ENCODE assay signal across 10 cellular contexts in the genomic region with DNA sequence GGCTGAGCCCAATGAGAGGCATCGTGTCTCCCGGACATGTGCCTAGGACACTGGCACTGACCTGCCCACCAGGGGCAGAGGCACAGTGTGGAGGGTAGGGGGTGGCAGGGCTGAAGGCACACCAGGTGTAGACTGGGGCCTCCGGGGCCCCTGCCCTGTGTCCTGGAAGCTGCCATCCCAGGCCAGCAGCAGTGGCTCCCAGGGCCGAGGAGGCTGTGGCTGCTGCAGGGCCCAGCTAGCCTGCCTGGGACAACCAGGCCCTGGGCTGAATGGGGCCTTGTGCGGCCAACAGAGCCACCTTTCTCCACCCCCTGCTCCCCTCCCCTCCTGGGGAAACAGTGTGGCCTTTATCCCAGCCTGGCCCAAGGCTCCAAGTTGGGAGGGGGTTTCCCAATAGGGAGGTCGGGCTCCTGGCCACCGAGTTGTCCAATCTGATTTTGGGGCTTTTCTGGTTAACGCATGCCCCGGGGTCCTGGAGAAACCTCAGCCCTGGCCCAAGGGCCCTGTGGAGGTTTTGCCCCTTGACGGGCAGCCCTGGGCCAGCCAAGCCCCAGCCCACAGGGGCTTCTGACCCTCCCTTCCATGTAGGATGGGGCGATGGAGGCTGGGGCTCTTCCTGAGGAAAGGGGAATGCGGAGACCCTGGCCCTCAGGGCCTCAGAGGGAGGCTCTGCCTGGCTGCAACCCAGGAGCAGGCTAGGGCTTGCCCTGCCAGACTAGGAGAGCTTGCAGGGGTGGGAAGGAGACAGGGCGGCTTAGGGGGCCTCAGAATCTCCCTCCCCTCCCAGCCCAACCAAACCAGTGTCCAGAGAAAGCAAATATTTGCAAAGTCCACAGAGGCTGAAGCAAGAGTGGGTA. TPM values are rescaled to one million over a fixed set of nuclear protein-coding genes. Genes with fewer than 3 reads are reported as not detected.
DNase-seq lines count a peak whose midpoint lies in the region; ATAC-seq, FAIRE-seq and TF ChIP-seq lines count a peak whose summit lies in the region.
"Had no signal": no experiment of that assay in that cellular context is flagged by ENCODE, and none has a peak within 500 bp of the region (broad histone marks: within the 10 kb centered on the region; RNA-seq: fewer than 3 reads in every experiment).

No MANE protein-coding gene starts in this region.

- no peak overlapping the region for H3K27ac Mint-ChIP-seq in stimulated activated effector memory CD8-positive, alpha-beta T cell treated with anti-CD3 and anti-CD28 coated beads, Interleukin-12 subunit alpha, Interleukin-12 subunit beta, amount 100 ng/mL, for 72 hours

- intact Hi-C loops in left ventricle myocardium inferior (cut with micrococcal nuclease): loop anchor here (10.0 kb wide), 1 partner anchor 63 kb away; no protein-coding TSS in a partner anchor

- TF ChIP-seq CTCF in A549 (IDR thresholded peaks at IDR 0.05) (no peak), left ventricle myocardium inferior (IDR thresholded peaks at IDR 0.05; ENCODE audit: borderline replicate concordance) (no peak)

- H3K4me3 Mint-ChIP-seq in stimulated activated effector memory CD8-positive, alpha-beta T cell treated with anti-CD3 and anti-CD28 coated beads, Interleukin-12 subunit alpha, Interleukin-12 subunit beta, amount 100 ng/mL, for 72 hours: no peak overlapping the region

- no peak for TF ChIP-seq EP300 in A549 (IDR thresholded peaks at IDR 0.05)

- H3K4me1 ChIP-seq in A549: peaks cover 59% of the 10 kb centered on the region
- H3K4me1 ChIP-seq in left ventricle myocardium inferior: peaks cover 86% of the 10 kb centered on the region

- H3K36me3 ChIP-seq in left ventricle myocardium inferior: peaks cover 33% of the 10 kb centered on the region

- no peaks in the 10 kb centered on the region for H3K36me3 Mint-ChIP-seq in stimulated activated effector memory CD8-positive, alpha-beta T cell treated with anti-CD3 and anti-CD28 coated beads, Interleukin-12 subunit alpha, Interleukin-12 subunit beta, amount 100 ng/mL, for 72 hours

- H3K4me3 ChIP-seq in A549: no peak overlapping the region
- peak overlapping the region; percentile 87 for H3K4me3 ChIP-seq in left ventricle myocardium inferior
- H3K4me3 ChIP-seq: mucosa of descending colon had no signal

- peak in 1 of 2 experiments; percentile 27; a peak in 3 of 6 replicates for ATAC-seq in A549
- no peak for ATAC-seq in stimulated activated effector memory CD8-positive, alpha-beta T cell treated with anti-CD3 and anti-CD28 coated beads, Interleukin-12 subunit alpha, Interleukin-12 subunit beta, amount 100 ng/mL, for 72 hours
- ATAC-seq: mucosa of descending colon had no signal

- no peak for TF ChIP-seq RAD21 in A549 (conservative IDR thresholded peaks at IDR 0.05 in 1 of 2, IDR thresholded peaks at IDR 0.05 in 1 of 2)

- no peaks in the 10 kb centered on the region for H3K9me3 Mint-ChIP-seq in stimulated activated effector memory CD8-positive, alpha-beta T cell treated with anti-CD3 and anti-CD28 coated beads, Interleukin-12 subunit alpha, Interleukin-12 subunit beta, amount 100 ng/mL, for 72 hours

- CTCF ChIA-PET in A549 (lab: Yijun Ruan, JAX): interaction anchor here (0.6 to 23.4 kb wide), 9 partner anchors 11 to 90 kb away, joined by 3 to 463 read pairs (median 5); no protein-coding TSS in a partner anchor

- no peaks in the 10 kb centered on the region for H3K9me3 ChIP-seq in A549
- no peaks in the 10 kb centered on the region for H3K9me3 ChIP-seq in left ventricle myocardium inferior (replicated peaks)
- H3K9me3 ChIP-seq: mucosa of descending colon had no signal

- WGBS in A549 (ENCODE audit: missing lambda C conversion rate): 81% methylated on average over 12 of the region's 13 CpGs

- no peak for FAIRE-seq in A549 (lab: Jason Lieb, UNC)

- POLR2A ChIA-PET in A549 (lab: Yijun Ruan, JAX): interaction anchor here (0.8 to 1.1 kb wide), 2 partner anchors 65 to 80 kb away, joined by 3 to 6 read pairs; no protein-coding TSS in a partner anchor

- no peak for TF ChIP-seq POLR2A in A549 (IDR thresholded peaks at IDR 0.05; ENCODE audit: low read length)

- H3K27ac ChIP-seq in A549: peak overlapping the region; percentile 61 to 97
- peak overlapping the region; percentile 96 for H3K27ac ChIP-seq in angular gyrus (ENCODE audit: low read depth, low read length)
- peak overlapping the region; percentile 93 for H3K27ac ChIP-seq in left ventricle myocardium inferior (replicated peaks)

- peaks cover 19% of the 10 kb centered on the region for H3K4me1 Mint-ChIP-seq in stimulated activated effector memory CD8-positive, alpha-beta T cell treated with anti-CD3 and anti-CD28 coated beads, Interleukin-12 subunit alpha, Interleukin-12 subunit beta, amount 100 ng/mL, for 72 hours

- H3K27me3 ChIP-seq in left ventricle myocardium inferior (ENCODE audit: low read depth): no peaks in the 10 kb centered on the region

- peak overlapping the region; percentile 51 for H3K4me2 ChIP-seq in A549

- DNase-seq in A549 (ENCODE audit: low read depth in 1 of 2, low spot score in 1 of 2): no peak
- peak; percentile 18 for DNase-seq in left ventricle myocardium inferior
- peak; percentile 96 for DNase-seq in pons (ENCODE audit: low spot score)
- DNase-seq in HT-29 (ENCODE audit: low spot score): no peak
- DNase-seq in OCI-M2 (lab: John Stamatoyannopoulos, UW; ENCODE audit: unreplicated experiment): no peak
- DNase-seq in activated CD8-positive, alpha-beta memory T cell treated with anti-CD3 and anti-CD28 coated beads for 24 hours: no peak
- no peak for DNase-seq in stimulated activated effector memory CD8-positive, alpha-beta T cell treated with anti-CD3 and anti-CD28 coated beads, Interleukin-12 subunit alpha, Interleukin-12 subunit beta, amount 100 ng/mL, for 72 hours (ENCODE audit: low spot score in 2 of 2)
- DNase-seq: NCI-H146 had no signal

TF ChIP-seq in A549, 52 proteins besides CTCF, POLR2A, EP300 and RAD21:
- TF ChIP-seq CBX8 (IDR thresholded peaks at IDR 0.05): no peak
- no peak for TF ChIP-seq POLR2AphosphoS2 (conservative IDR thresholded peaks at IDR 0.05; ENCODE audit: low read length)
- TF ChIP-seq SREBF2 (IDR thresholded peaks at IDR 0.05): no peak
- TF ChIP-seq EHF (CRISPR knock-in tag; IDR thresholded peaks at IDR 0.05): no peak
- TF ChIP-seq HOXA7 (CRISPR knock-in tag; IDR thresholded peaks at IDR 0.05): no peak
- no peak for TF ChIP-seq RFX5 (IDR thresholded peaks at IDR 0.05)
- no peak for TF ChIP-seq FOSB (CRISPR knock-in tag; IDR thresholded peaks at IDR 0.05)
- TF ChIP-seq, protein P1, sequence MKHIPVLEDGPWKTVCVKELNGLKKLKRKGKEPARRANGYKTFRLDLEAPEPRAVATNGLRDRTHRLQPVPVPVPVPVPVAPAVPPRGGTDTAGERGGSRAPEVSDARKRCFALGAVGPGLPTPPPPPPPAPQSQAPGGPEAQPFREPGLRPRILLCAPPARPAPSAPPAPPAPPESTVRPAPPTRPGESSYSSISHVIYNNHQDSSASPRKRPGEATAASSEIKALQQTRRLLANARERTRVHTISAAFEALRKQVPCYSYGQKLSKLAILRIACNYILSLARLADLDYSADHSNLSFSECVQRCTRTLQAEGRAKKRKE (CRISPR knock-in tag; IDR thresholded peaks at IDR 0.05; ENCODE audit: low read depth): no peak
- TF ChIP-seq KDM5A (IDR thresholded peaks at IDR 0.05): no peak
- no peak for TF ChIP-seq NFE2L2 (conservative IDR thresholded peaks at IDR 0.05; ENCODE audit: low read length)

RNA-seq across cellular contexts. Expression of a gene that starts 4.2 kb away (rescaled TPM):
- 10.8 and 13.1 TPM in 2 replicates for polyA plus RNA-seq in A549 (2011; rRNA removed)
- 52.8 and 65.7 TPM in 2 replicates for polyA plus RNA-seq in A549 (2012; cell fraction: cytosol; rRNA removed)
- polyA plus RNA-seq in A549 (2012; cell fraction: nucleus; rRNA removed): 97.7 and 160 TPM in 2 replicates
- polyA plus RNA-seq in A549 (2017; fragmentation: RNase III; extraction: RNeasy Plus Mini Kit Qiagen cat#74134 plus additional on column Dnase treatment): 27.1 to 37.4 TPM (median 33.5 TPM) in 3 replicates
- 11.4 and 19.0 TPM in 2 replicates for polyA minus RNA-seq in A549 (2011; rRNA and poly(A)+ RNA removed)
- total RNA-seq in left ventricle myocardium inferior: 83.9 TPM
- total RNA-seq in HT-29 (2014; rRNA removed; shearing (Covaris generic)): 23.0 and 38.1 TPM in 2 replicates

RNA-seq across cellular contexts. Expression of a gene that starts 35.3 kb away (rescaled TPM):
- polyA plus RNA-seq in A549 (2011; rRNA removed) (0.12 and 0.25 TPM in 2 replicates), A549 (2017; fragmentation: RNase III; extraction: RNeasy Plus Mini Kit Qiagen cat#74134 plus additional on column Dnase treatment) (0.29 to 0.89 TPM (median 0.40 TPM) in 3 replicates)
- 0.73 and 1.2 TPM in 2 replicates for polyA plus RNA-seq in A549 (2012; cell fraction: cytosol; rRNA removed)
- 0.94 and 1.5 TPM in 2 replicates for polyA plus RNA-seq in A549 (2012; cell fraction: nucleus; rRNA removed)
- polyA minus RNA-seq in A549 (2011; rRNA and poly(A)+ RNA removed): 0.41 TPM in 1 of 2 replicates, not detected in the other
- total RNA-seq in left ventricle myocardium inferior: 2.1 TPM
- total RNA-seq in HT-29 (2014; rRNA removed; shearing (Covaris generic)): 9.1 and 11.5 TPM in 2 replicates

Comparison
In these comparisons a context has a peak if more than half of its experiments do, and no peak if none do; other contexts are left out.
1. DNase-seq: peak in left ventricle myocardium inferior (single experiment) and pons (single experiment); none in A549 (0 of 2), HT-29 (single experiment), OCI-M2 (single experiment), activated CD8-positive, alpha-beta memory T cell treated with anti-CD3 and anti-CD28 coated beads for 24 hours (single experiment) and stimulated activated effector memory CD8-positive, alpha-beta T cell treated with anti-CD3 and anti-CD28 coated beads, Interleukin-12 subunit alpha, Interleukin-12 subunit beta, amount 100 ng/mL, for 72 hours (0 of 2).
2. Peak in every context shown above with its lines, with median percentiles within 50 percentile points of each other: H3K27ac ChIP-seq.